Comparison of ENCODE assay signal across 26 cellular contexts in genomic region chr2:67641302-67641701, GRCh38.
"Had no signal": no experiment of that assay in that cellular context is flagged by ENCODE, and none has a peak within 500 bp of the region (broad histone marks: within the 10 kb centered on the region; RNA-seq: fewer than 3 reads in every experiment).

No MANE protein-coding gene starts in this region.

- DNase-seq: activated CD4-positive, alpha-beta T cell treated with anti-CD3 and anti-CD28 coated beads for 48 hours; activated CD4-positive, alpha-beta T cell treated with anti-CD3 and anti-CD28 coated beads, Interleukin-2, amount 50 U/mL, for 4 hours; activated CD4-positive, CD25-positive, alpha-beta regulatory T cell treated with anti-CD3 and anti-CD28 coated beads, Interleukin-2, amount 50 U/mL, for 72 hours; activated CD8-positive, alpha-beta memory T cell treated with anti-CD3 and anti-CD28 coated beads, Interleukin-2, amount 50 U/mL, for 48 hours; activated CD8-positive, alpha-beta T cell treated with anti-CD3 and anti-CD28 coated beads, Interleukin-2, amount 10 ng/mL, durations not matched to agents 7 days and 5 days; activated effector memory CD4-positive, alpha-beta T cell treated with Interleukin-2 at 50 U/mL for 16 hours; activated naive CD4-positive, alpha-beta T cell; activated T-cell treated with anti-CD3 and anti-CD28 coated beads, Interleukin-2, amount 50 U/mL, for 1 hour; aorta; body of pancreas; central memory CD4-positive, alpha-beta T cell; MG63; MV-4-11; NCI-H1092 treated with DMSO at 0.1 percent for 48 hours; NCI-H1417 treated with DMSO at 0.1 percent for 48 hours; NCI-H187; NCI-H2107; NCI-H2227 treated with DMSO at 0.1 percent for 48 hours; NCI-H446 treated with DMSO at 0.1 percent for 48 hours; NCI-H524 treated with DMSO at 0.1 percent for 48 hours; NCI-H774; SHP77 treated with DMSO at 0.1 percent for 48 hours had no signal

- H3K4me1 Mint-ChIP-seq: activated naive CD4-positive, alpha-beta T cell treated with anti-CD3 and anti-CD28 coated beads, Interleukin-2, amount 50 U/mL, for 24 hours; WTC11 had no signal

- H3K27ac ChIP-seq: body of pancreas had no signal

- H3K4me3 Mint-ChIP-seq: activated CD8-positive, alpha-beta T cell treated with anti-CD3 and anti-CD28 coated beads, Interleukin-2, amount 10 ng/mL, durations not matched to agents 7 days and 5 days; activated naive CD4-positive, alpha-beta T cell treated with anti-CD3 and anti-CD28 coated beads, Interleukin-2, amount 50 U/mL, for 24 hours; T-helper 1 cell treated with Interleukin-12 subunit alpha and Interleukin-12 subunit beta and Interleukin-4 antibody, amounts not matched to agents 30 μg/mL and 1 μg/mL, for 36 hours; WTC11 had no signal

- H3K27me3 ChIP-seq: body of pancreas, MG63 had no signal

- H3K36me3 Mint-ChIP-seq: activated naive CD4-positive, alpha-beta T cell treated with anti-CD3 and anti-CD28 coated beads, Interleukin-2, amount 50 U/mL, for 24 hours; WTC11 had no signal

- H3K4me3 ChIP-seq: body of pancreas, MG63 had no signal

- H3K36me3 ChIP-seq: MG63 had no signal

- H3K9me3 ChIP-seq: body of pancreas, MG63 had no signal

- H3K27ac Mint-ChIP-seq: activated CD8-positive, alpha-beta T cell treated with anti-CD3 and anti-CD28 coated beads, Interleukin-2, amount 10 ng/mL, durations not matched to agents 7 days and 5 days; activated naive CD4-positive, alpha-beta T cell treated with anti-CD3 and anti-CD28 coated beads, Interleukin-2, amount 50 U/mL, for 24 hours; T-helper 1 cell treated with Interleukin-12 subunit alpha and Interleukin-12 subunit beta and Interleukin-4 antibody, amounts not matched to agents 30 μg/mL and 1 μg/mL, for 36 hours; WTC11 had no signal

- ATAC-seq: activated CD8-positive, alpha-beta T cell treated with anti-CD3 and anti-CD28 coated beads, Interleukin-2, amount 10 ng/mL, durations not matched to agents 7 days and 5 days; PC-3; WTC11 had no signal
